7 cellular contexts compared by ENCODE assay signal in genomic region chr1:5842700-5843099, GRCh38.
"Had no signal": no experiment of that assay in that cellular context is flagged by ENCODE, and none has a peak within 500 bp of the region (broad histone marks: within the 10 kb centered on the region; RNA-seq: fewer than 3 reads in every experiment).

No MANE protein-coding gene starts in this region.

- ATAC-seq: GM23338, HCT116 had no signal

- H3K4me1 ChIP-seq: HAP-1 had no signal

- H3K4me3 ChIP-seq: GM23338, HAP-1, K562 had no signal

- H3K9me3 Mint-ChIP-seq: GM23338, HFFc6 had no signal

- H3K27ac Mint-ChIP-seq: GM23338, HFFc6 had no signal

- DNase-seq: H7, HFFc6, IMR-90 had no signal

- H3K4me2 ChIP-seq: GM23338 had no signal

- H3K36me3 ChIP-seq: HAP-1 had no signal

- H3K9me3 ChIP-seq: HAP-1 had no signal

- H3K4me3 Mint-ChIP-seq: GM23338, HFFc6 had no signal

- H2AFZ ChIP-seq: GM23338 had no signal
